ENCODE assay signal across 8 cellular contexts in the genomic region with DNA sequence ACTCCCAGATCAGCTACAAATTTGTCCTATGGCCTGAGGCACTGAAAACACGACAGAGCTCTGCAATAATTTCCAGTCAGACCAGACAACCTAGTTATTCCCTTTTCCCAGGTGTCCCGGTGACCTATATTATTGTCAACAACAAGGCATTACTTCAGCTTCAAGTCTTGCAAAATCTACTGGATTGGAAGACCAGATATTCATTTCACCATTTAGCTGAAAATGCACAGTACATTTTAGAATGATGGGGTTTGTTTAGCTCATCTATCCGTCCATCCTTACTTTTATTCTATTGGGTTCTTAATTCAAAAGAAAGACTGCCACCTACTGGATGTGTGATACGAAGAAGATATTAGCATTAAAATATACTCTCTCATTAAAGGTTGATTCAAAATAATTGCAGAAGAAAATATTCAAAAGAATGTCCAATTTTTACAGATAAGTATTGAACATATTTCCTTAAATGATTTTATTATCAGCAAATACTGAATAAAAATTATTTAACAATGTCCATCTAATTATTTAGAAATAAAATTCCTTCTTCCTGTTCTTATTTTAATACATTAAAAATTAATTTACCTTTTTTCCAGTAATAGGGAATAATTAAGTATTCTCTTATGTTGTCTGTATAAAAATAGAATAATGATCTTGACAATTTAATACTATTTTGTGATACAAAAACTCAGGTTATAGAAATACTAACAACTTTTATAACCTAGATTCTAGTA.
DNase-seq lines count a peak whose midpoint lies in the region; ATAC-seq, FAIRE-seq and TF ChIP-seq lines count a peak whose summit lies in the region.

No MANE protein-coding gene starts in this region.

- H3K9me3 ChIP-seq in colonic mucosa (no peaks in the 10 kb centered on the region), pancreas (no peaks in the 10 kb centered on the region)

- TF ChIP-seq CTCF in colonic mucosa (IDR thresholded peaks at IDR 0.05) (peak; percentile 31), pancreas (IDR thresholded peaks at IDR 0.05) (peak in 1 of 4 donors; percentile 22)

- H3K9me3 Mint-ChIP-seq in activated naive CD4-positive, alpha-beta T cell treated with anti-CD3 and anti-CD28 coated beads for 36 hours: no peaks in the 10 kb centered on the region

- H3K36me3 ChIP-seq in colonic mucosa (no peaks in the 10 kb centered on the region), pancreas (no peaks in the 10 kb centered on the region)

- H3K4me1 Mint-ChIP-seq in activated naive CD4-positive, alpha-beta T cell treated with anti-CD3 and anti-CD28 coated beads for 36 hours (ENCODE audit: low read depth): no peaks in the 10 kb centered on the region

- H3K4me1 ChIP-seq in colonic mucosa (peaks cover 8% of the 10 kb centered on the region), pancreas (peaks cover 0 to 6% (median 6%) of the 10 kb centered on the region in 3 donors)

- FAIRE-seq in pancreas (lab: Jason Lieb, UNC): peak; percentile 91

- intact Hi-C loops in colonic mucosa (cut with DNase I): no loop called here
- intact Hi-C loops in pancreas (cut with DNase I): no loop called here
- intact Hi-C loops in activated naive CD4-positive, alpha-beta T cell treated with anti-CD3 and anti-CD28 coated beads for 36 hours (cut with micrococcal nuclease): loop anchor here (5.0 kb wide), 1 partner anchor 818 kb away; no protein-coding TSS in a partner anchor

- H3K4me3 ChIP-seq in colonic mucosa: no peak overlapping the region
- H3K4me3 ChIP-seq in pancreas: no peak overlapping the region

- CTCF ChIA-PET in activated naive CD4-positive, alpha-beta T cell treated with anti-CD3 and anti-CD28 coated beads for 36 hours (lab: Charles Lee): interaction anchor here (0.6 kb wide), 1 partner anchor 408 kb away, joined by 3 read pairs; no protein-coding TSS in a partner anchor

- 26 to 31% methylated on average over 4 of the region's 4 CpGs for WGBS in pancreas, 2 donors

- no peak overlapping the region for H3K27ac ChIP-seq in colonic mucosa
- H3K27ac ChIP-seq in pancreas: no peak overlapping the region

- no peak overlapping the region for H3K27ac Mint-ChIP-seq in activated naive CD4-positive, alpha-beta T cell treated with anti-CD3 and anti-CD28 coated beads for 36 hours

- peaks cover 6% of the 10 kb centered on the region for H3K27me3 Mint-ChIP-seq in activated naive CD4-positive, alpha-beta T cell treated with anti-CD3 and anti-CD28 coated beads for 36 hours (ENCODE audit: low read depth)

- no peaks in the 10 kb centered on the region for H3K36me3 Mint-ChIP-seq in activated naive CD4-positive, alpha-beta T cell treated with anti-CD3 and anti-CD28 coated beads for 36 hours (ENCODE audit: low read depth)

- no peak overlapping the region for H3K4me3 Mint-ChIP-seq in activated naive CD4-positive, alpha-beta T cell treated with anti-CD3 and anti-CD28 coated beads for 36 hours

- H3K27me3 ChIP-seq in colonic mucosa (no peaks in the 10 kb centered on the region), pancreas (no peaks in the 10 kb centered on the region)

- ATAC-seq in pancreas (peak in 2 of 4 donors; percentile 44 to 51), HG02798 (IDR thresholded peaks at IDR 0.05; ENCODE audit: poor library complexity, unreplicated experiment) (no peak), GM21717 (IDR thresholded peaks at IDR 0.05; ENCODE audit: unreplicated experiment) (no peak)

- no peak overlapping the region for H3K9ac ChIP-seq in colonic mucosa (ENCODE audit: low read depth in 2 of 2, low read length in 2 of 2)

- DNase-seq in NCI-H1436 (lab: John Stamatoyannopoulos, UW): peak; percentile 31
- no peak for DNase-seq in NCI-H1436 treated with DMSO at 0.1 percent for 48 hours (lab: John Stamatoyannopoulos, UW)
- peak; percentile 34 for DNase-seq in NCI-H446 treated with DMSO at 0.1 percent for 48 hours (lab: John Stamatoyannopoulos, UW)
- DNase-seq in colonic mucosa: no peak
- no peak for DNase-seq in pancreas
- no peak for DNase-seq in activated naive CD4-positive, alpha-beta T cell treated with anti-CD3 and anti-CD28 coated beads for 36 hours

Comparison
In these comparisons a context has a peak if more than half of its experiments do, and no peak if none do; other contexts are left out.
1. DNase-seq: peak in NCI-H1436 (single experiment) and NCI-H446 treated with DMSO at 0.1 percent for 48 hours (single experiment); none in NCI-H1436 treated with DMSO at 0.1 percent for 48 hours (single experiment), colonic mucosa (single experiment), pancreas (0 of 6) and activated naive CD4-positive, alpha-beta T cell treated with anti-CD3 and anti-CD28 coated beads for 36 hours (single experiment).